Comparison of ENCODE assay signal across 13 cellular contexts in the genomic region with DNA sequence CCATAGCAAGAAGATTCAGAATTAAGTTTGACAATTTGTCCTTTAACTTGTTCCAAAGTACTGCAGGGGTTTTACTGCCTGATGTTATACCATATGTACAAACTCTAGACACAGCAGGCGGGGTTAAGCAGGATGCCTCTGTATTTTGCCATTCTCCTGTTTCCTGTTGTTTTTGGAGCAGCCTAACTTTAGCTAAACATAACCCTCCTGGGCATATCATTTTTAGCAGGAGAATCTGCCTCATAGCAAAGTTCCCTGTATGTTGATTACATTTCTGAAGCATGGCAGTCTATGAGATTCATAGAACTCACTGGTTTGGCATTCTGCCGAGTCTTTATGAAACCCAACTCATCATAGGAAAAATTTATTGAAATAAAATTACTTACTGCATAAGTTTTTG. TPM values are rescaled to one million over a fixed set of nuclear protein-coding genes. Genes with fewer than 3 reads are reported as not detected.
A peak's percentile ranks its signal among the peaks of the same experiment; 100 is the strongest.
DNase-seq lines count a peak whose midpoint lies in the region; TF ChIP-seq lines count a peak whose summit lies in the region.
"Had no signal": no experiment of that assay in that cellular context is flagged by ENCODE, and none has a peak within 500 bp of the region (broad histone marks: within the 10 kb centered on the region; RNA-seq: fewer than 3 reads in every experiment).

No MANE protein-coding gene starts in this region.

- H3K9ac ChIP-seq in adipocyte (ENCODE audit: low read length): no peak overlapping the region

- peaks cover 44% of the 10 kb centered on the region for H3K4me1 ChIP-seq in adipocyte (ENCODE audit: control insufficient read depth, insufficient read depth, low read length)

- H3K9me3 ChIP-seq in adipocyte (ENCODE audit: control insufficient read depth, low read length): no peaks in the 10 kb centered on the region
- H3K9me3 ChIP-seq: upper lobe of left lung had no signal

- H3K4me3 ChIP-seq in adipocyte (ENCODE audit: low read length) (peak overlapping the region; percentile 46), fibroblast of mammary gland (ENCODE audit: control insufficient read depth, low read depth, low read length) (no peak overlapping the region)

- no peaks in the 10 kb centered on the region for H3K27me3 ChIP-seq in adipocyte (replicated peaks; ENCODE audit: control insufficient read depth, insufficient read depth, low read length)
- H3K27me3 ChIP-seq: upper lobe of left lung had no signal

- H3K36me3 ChIP-seq in adipocyte (ENCODE audit: control insufficient read depth, insufficient read depth, low read length, severe bottlenecking): peaks cover 5% of the 10 kb centered on the region

- no peak for TF ChIP-seq CTCF in fibroblast of mammary gland (conservative IDR thresholded peaks at IDR 0.05; ENCODE audit: control insufficient read depth, insufficient read depth, low read depth, low read length)

- DNase-seq in ELR (ENCODE audit: low read depth): peak; percentile 30
- DNase-seq in adipocyte (ENCODE audit: low read depth): peak; percentile 82
- DNase-seq in fibroblast of mammary gland (ENCODE audit: low read depth): peak; percentile 59
- DNase-seq in pulmonary artery endothelial cell (ENCODE audit: low read depth, low spot score): peak; percentile 32
- no peak for DNase-seq in COLO829 (ENCODE audit: low spot score)
- no peak for DNase-seq in DMS53 treated with DMSO at 0.1 percent for 48 hours (lab: John Stamatoyannopoulos, UW; ENCODE audit: unreplicated experiment)
- DNase-seq in activated CD4-positive, alpha-beta T cell treated with anti-CD3 and anti-CD28 coated beads for 1 hour: no peak
- DNase-seq in NCI-H2227 (lab: John Stamatoyannopoulos, UW; ENCODE audit: unreplicated experiment): no peak
- DNase-seq: activated B cell treated with CpG ODN at 0.5 μM for 24 hours; activated CD8-positive, alpha-beta memory T cell treated with anti-CD3 and anti-CD28 coated beads, Interleukin-2, amount 50 U/mL, for 4 hours; activated naive CD4-positive, alpha-beta T cell treated with anti-CD3 and anti-CD28 coated beads, Interleukin-2, amount 10 ng/mL, durations not matched to agents 7 days and 5 days; NCI-H1105 treated with DMSO at 0.1 percent for 48 hours; upper lobe of left lung had no signal

RNA-seq across cellular contexts. Expression of gene LHFPL6, which starts 5.2 kb away (rescaled TPM):
- 24.1 and 46.0 TPM in 2 replicates for total RNA-seq in pulmonary artery endothelial cell

RNA-seq across cellular contexts. Expression of gene COG6, which starts 57.6 kb away (rescaled TPM):
- total RNA-seq in pulmonary artery endothelial cell: 17.5 and 19.0 TPM in 2 replicates

Comparison
In these comparisons a context has a peak if more than half of its experiments do, and no peak if none do; other contexts are left out.
1. DNase-seq: peak in ELR (single experiment), adipocyte (single experiment), fibroblast of mammary gland (single experiment) and pulmonary artery endothelial cell (single experiment); none in COLO829 (single experiment), DMS53 treated with DMSO at 0.1 percent for 48 hours (single experiment), activated CD4-positive, alpha-beta T cell treated with anti-CD3 and anti-CD28 coated beads for 1 hour (single experiment) and NCI-H2227 (single experiment).